In genomic region chr22:40257979-40258378, GRCh38 we compare ENCODE assay signal across 14 cellular contexts.
DNase-seq lines count a peak whose midpoint lies in the region; ATAC-seq and TF ChIP-seq lines count a peak whose summit lies in the region.
"Had no signal": no experiment of that assay in that cellular context is flagged by ENCODE, and none has a peak within 500 bp of the region (broad histone marks: within the 10 kb centered on the region; RNA-seq: fewer than 3 reads in every experiment).

No MANE protein-coding gene starts in this region.

- H3K9me3 ChIP-seq in colonic mucosa (no peaks in the 10 kb centered on the region), neutrophil (no peaks in the 10 kb centered on the region), WERI-Rb-1 (ENCODE audit: severe bottlenecking) (no peaks in the 10 kb centered on the region)
- H3K9me3 ChIP-seq: vagina had no signal

- intact Hi-C loops in colonic mucosa (cut with DNase I): no loop called here

- H3K27me3 Mint-ChIP-seq in GM23338 (ENCODE audit: insufficient read depth, low read depth, poor library complexity) (peaks cover 3% of the 10 kb centered on the region), T-cell (no peaks in the 10 kb centered on the region)
- H3K27me3 Mint-ChIP-seq: memory B cell had no signal

- H3K4me3 Mint-ChIP-seq in GM23338 (no peak overlapping the region), T-cell (peak overlapping the region; percentile 27 to 53 (median 46))
- H3K4me3 Mint-ChIP-seq: memory B cell had no signal

- DNase-seq in GM23338 (ENCODE audit: low spot score) (no peak), T-cell (no peak), colonic mucosa (no peak), T1000 (lab: John Stamatoyannopoulos, UW) (no peak), WERI-Rb-1 (no peak)
- DNase-seq: hippocampal formation, MV-4-11, NCI-H774, retina had no signal

- H3K36me3 ChIP-seq in GM23338 (ENCODE audit: insufficient read depth) (no peaks in the 10 kb centered on the region), colonic mucosa (peaks cover 4% of the 10 kb centered on the region), neutrophil (peaks cover 26% of the 10 kb centered on the region), WERI-Rb-1 (peaks cover 12% of the 10 kb centered on the region)

- H3F3A ChIP-seq in GM23338 (replicated peaks; ENCODE audit: low read depth): no peaks in the 10 kb centered on the region

- CTCF ChIA-PET in T-cell (lab: Charles Lee): interaction anchor here in 1 of 2 donors (0.6 to 0.7 kb wide), 6 partner anchors 32 to 903 kb away, joined by 3 to 7 read pairs (median 4); no protein-coding TSS in a partner anchor

- H4K20me1 ChIP-seq in GM23338 (replicated peaks; ENCODE audit: insufficient read depth): peaks cover 8% of the 10 kb centered on the region; the same call in 1 of the 2 replicates

- ATAC-seq in GM23338 (no peak), T-cell (replicated peaks in 1 of 4) (peak; percentile 23 to 59 (median 39)), HG03521 (IDR thresholded peaks at IDR 0.05; ENCODE audit: unreplicated experiment) (no peak)
- ATAC-seq: GM12878 had no signal

- no peaks in the 10 kb centered on the region for H3K27me3 ChIP-seq in GM23338 (ENCODE audit: insufficient read depth)
- no peaks in the 10 kb centered on the region for H3K27me3 ChIP-seq in colonic mucosa
- no peaks in the 10 kb centered on the region for H3K27me3 ChIP-seq in neutrophil
- no peaks in the 10 kb centered on the region for H3K27me3 ChIP-seq in WERI-Rb-1 (ENCODE audit: insufficient read depth, low read depth, severe bottlenecking)
- H3K27me3 ChIP-seq: vagina had no signal

- no peak overlapping the region for H3K4me2 ChIP-seq in GM23338

- no peaks in the 10 kb centered on the region for H3K9me2 ChIP-seq in GM23338 (ENCODE audit: insufficient read depth)

- H3K9ac ChIP-seq in colonic mucosa (ENCODE audit: low read depth in 2 of 2, low read length in 2 of 2): no peak overlapping the region

- H3K4me1 ChIP-seq in GM23338 (ENCODE audit: insufficient read depth) (no peaks in the 10 kb centered on the region), colonic mucosa (peaks cover 9% of the 10 kb centered on the region), neutrophil (ENCODE audit: control insufficient read depth in 1 of 2, insufficient read depth in 1 of 2, low read depth in 1 of 2, low read length in 1 of 2) (peaks cover 5% of the 10 kb centered on the region in 2 experiments)

- no peaks in the 10 kb centered on the region for H3K9me3 Mint-ChIP-seq in GM23338
- H3K9me3 Mint-ChIP-seq in T-cell: no peaks in the 10 kb centered on the region
- H3K9me3 Mint-ChIP-seq: memory B cell had no signal

- TF ChIP-seq CTCF in GM23338 (conservative IDR thresholded peaks at IDR 0.05; ENCODE audit: low read depth in 2 of 2): no peak
- no peak for TF ChIP-seq CTCF in colonic mucosa (IDR thresholded peaks at IDR 0.05)
- TF ChIP-seq CTCF in neutrophil (IDR thresholded peaks at IDR 0.05): no peak
- no peak for TF ChIP-seq CTCF in WERI-Rb-1 (IDR thresholded peaks at IDR 0.05; ENCODE audit: low read depth, low read length)

- H3K4me1 Mint-ChIP-seq in GM23338: no peaks in the 10 kb centered on the region
- peaks cover 69 to 75% (median 71%) of the 10 kb centered on the region in 3 donors for H3K4me1 Mint-ChIP-seq in T-cell

- H3K4me3 ChIP-seq in GM23338 (no peak overlapping the region), colonic mucosa (no peak overlapping the region), neutrophil (ENCODE audit: low read depth in 1 of 2, low read length in 1 of 2) (no peak overlapping the region), WERI-Rb-1 (ENCODE audit: low read depth, low read length) (no peak overlapping the region)
- H3K4me3 ChIP-seq: GM12878, vagina had no signal

- no peak overlapping the region for H2AFZ ChIP-seq in GM23338

- H3K36me3 Mint-ChIP-seq in GM23338 (ENCODE audit: low read depth) (peaks cover 36% of the 10 kb centered on the region), T-cell (peaks cover 42% of the 10 kb centered on the region)

- peaks cover 92% of the 10 kb centered on the region for H3K79me2 ChIP-seq in GM23338 (replicated peaks; ENCODE audit: insufficient read depth)

- H3K27ac Mint-ChIP-seq in GM23338 (no peak overlapping the region), T-cell (peak overlapping the region; percentile 80 to 88)

- peak overlapping the region; percentile 27; the same call in 1 of the 2 replicates for H3K27ac ChIP-seq in GM23338 (ENCODE audit: low read depth)
- peak overlapping the region; percentile 77 for H3K27ac ChIP-seq in colonic mucosa
- peak overlapping the region; percentile 18 for H3K27ac ChIP-seq in neutrophil
- no peak overlapping the region for H3K27ac ChIP-seq in WERI-Rb-1

- POLR2A ChIA-PET in T-cell (lab: Charles Lee): interaction anchor here (0.6 kb wide), 2 partner anchors 56 to 58 kb away, joined by 3 to 7 read pairs; no protein-coding TSS in a partner anchor

TF ChIP-seq in GM23338, 12 proteins besides CTCF, POLR2A, EP300 and RAD21:
- TF ChIP-seq ZNF462 (CRISPR knock-in tag; IDR thresholded peaks at IDR 0.05) (no peak), POLR2AphosphoS5 (IDR thresholded peaks at IDR 0.05; ENCODE audit: low read depth) (no peak)

Comparison
In these comparisons a context has a peak if more than half of its experiments do, and no peak if none do; other contexts are left out.
1. ATAC-seq: peak in T-cell (4 of 4); none in GM23338 (single experiment) and HG03521 (single experiment).